In the genomic region with DNA sequence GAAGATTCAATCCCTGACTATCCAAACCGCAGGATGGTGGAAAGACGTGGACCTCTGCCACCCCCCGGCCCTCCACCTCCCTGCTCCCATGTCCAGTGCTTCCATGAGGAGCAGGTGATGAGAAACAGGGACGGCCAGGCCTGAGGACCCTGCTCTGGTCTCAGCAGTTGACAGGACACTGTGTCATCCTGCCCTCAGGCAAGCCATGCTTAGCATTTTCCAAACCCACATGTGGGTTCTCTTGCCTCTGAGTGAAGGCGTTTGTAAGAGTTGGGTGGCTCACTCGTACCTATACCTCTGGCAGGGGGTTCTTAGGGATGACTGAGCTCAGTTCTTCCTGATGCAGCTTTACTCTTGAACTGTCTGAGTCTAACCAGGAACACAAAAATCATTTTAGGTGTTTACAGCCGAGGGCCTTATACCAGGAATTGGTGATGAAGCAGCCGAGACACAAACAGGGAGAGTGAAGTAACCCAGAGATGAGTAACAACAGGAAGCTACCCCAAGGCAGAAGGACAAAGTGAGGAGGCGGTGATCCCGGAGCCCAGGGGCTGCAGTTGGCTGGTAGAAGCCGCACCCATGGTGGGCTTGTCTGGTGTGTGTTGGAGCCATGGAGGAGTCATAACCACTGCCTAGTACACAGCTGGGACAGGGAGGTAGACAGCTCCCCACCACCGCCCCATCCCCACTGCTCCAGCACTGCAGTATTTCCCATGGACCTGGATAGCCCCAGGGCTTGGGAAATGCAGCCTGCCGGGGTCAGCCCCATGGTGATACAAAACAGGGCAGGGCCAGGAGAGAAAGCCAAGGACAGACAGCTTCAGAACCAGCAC, we compare ENCODE assay signal across 14 cellular contexts. TPM values are rescaled to one million over a fixed set of nuclear protein-coding genes. Genes with fewer than 3 reads are reported as not detected.
DNase-seq lines count a peak whose midpoint lies in the region; ATAC-seq, FAIRE-seq and TF ChIP-seq lines count a peak whose summit lies in the region.
"Had no signal": no experiment of that assay in that cellular context is flagged by ENCODE, and none has a peak within 500 bp of the region (broad histone marks: within the 10 kb centered on the region; RNA-seq: fewer than 3 reads in every experiment).

No MANE protein-coding gene starts in this region.

- intact Hi-C loops in right cardiac atrium (cut with DNase I) = no loop called here
- intact Hi-C loops in left ventricle myocardium inferior (cut with micrococcal nuclease) = no loop called here
- intact Hi-C loops in upper lobe of right lung (cut with DNase I) = no loop called here
- intact Hi-C loops in transverse colon (cut with DNase I; ENCODE audit: low total_unique reads) = no loop called here

- dilution Hi-C loops in keratinocyte (cut with MboI; ENCODE audit: extremely low pct_ligation_motif_present, low sequenced_read_pairs) = no loop called here

- no peaks in the 10 kb centered on the region for H3K9me1 ChIP-seq in keratinocyte (ENCODE audit: control insufficient read depth, extremely low read depth, insufficient read depth, low read length)

- H2AFZ ChIP-seq in keratinocyte (ENCODE audit: control insufficient read depth, low read length) = no peak overlapping the region

- H3K4me1 ChIP-seq in right cardiac atrium (ENCODE audit: control insufficient read depth, insufficient read depth, low read length) (peaks cover 12% of the 10 kb centered on the region), left ventricle myocardium inferior (peaks cover 33% of the 10 kb centered on the region), keratinocyte (ENCODE audit: control insufficient read depth, extremely low read depth, insufficient read depth, low read length) (peaks cover 19% of the 10 kb centered on the region), upper lobe of right lung (peaks cover 18% of the 10 kb centered on the region), transverse colon (peaks cover 0 to 9% (median 1%) of the 10 kb centered on the region in 4 donors)

- H4K20me1 ChIP-seq in keratinocyte (ENCODE audit: control insufficient read depth, extremely low read depth, insufficient read depth, low read length) = no peaks in the 10 kb centered on the region

- H3K36me3 ChIP-seq in left ventricle myocardium inferior (no peaks in the 10 kb centered on the region), keratinocyte (ENCODE audit: control insufficient read depth in 2 of 2, extremely low read depth in 1 of 2, insufficient read depth in 2 of 2, low read length in 2 of 2) (no peaks in the 10 kb centered on the region), upper lobe of right lung (no peaks in the 10 kb centered on the region), transverse colon (no peaks in the 10 kb centered on the region)

- H3K4me2 ChIP-seq in keratinocyte (ENCODE audit: control insufficient read depth, extremely low read depth, insufficient read depth, low read depth, low read length) = no peak overlapping the region

- no peaks in the 10 kb centered on the region for H3K9me3 ChIP-seq in right cardiac atrium (ENCODE audit: control insufficient read depth, low read length)
- H3K9me3 ChIP-seq in left ventricle myocardium inferior (replicated peaks) = no peaks in the 10 kb centered on the region
- peaks cover 3% of the 10 kb centered on the region for H3K9me3 ChIP-seq in keratinocyte (ENCODE audit: control insufficient read depth, low read depth, low read length)
- no peaks in the 10 kb centered on the region for H3K9me3 ChIP-seq in upper lobe of right lung
- peaks cover 0 to 5% of the 10 kb centered on the region in 2 donors for H3K9me3 ChIP-seq in transverse colon

- WGBS in right cardiac atrium = 62% methylated on average over 13 of the region's 13 CpGs
- WGBS in transverse colon (ENCODE audit: low coverage in 1 of 2), 2 donors = 55 to 73% methylated on average over 4 to 13 of the region's 13 CpGs

- FAIRE-seq in keratinocyte (lab: Jason Lieb, UNC) = peak; percentile 78

- no peaks in the 10 kb centered on the region for H3K79me2 ChIP-seq in keratinocyte (ENCODE audit: control insufficient read depth, insufficient read depth, low read length)

- H3K9ac ChIP-seq in keratinocyte (ENCODE audit: control insufficient read depth, extremely low read depth, insufficient read depth, low read length) = no peak overlapping the region

- in situ Hi-C loops in transverse colon (cut with MboI; ENCODE audit: low pct_ligation_motif_present in 1 of 4, low pct_unique_long_range_greater_than_20kb in 1 of 4, low sequenced_read_pairs in 3 of 4) = no loop called here

- H3K27ac ChIP-seq in right cardiac atrium (ENCODE audit: low read length) = no peak overlapping the region
- H3K27ac ChIP-seq in left ventricle myocardium inferior (replicated peaks) = no peak overlapping the region
- no peak overlapping the region for H3K27ac ChIP-seq in keratinocyte (ENCODE audit: control insufficient read depth, insufficient read depth, low read length)
- no peak overlapping the region for H3K27ac ChIP-seq in upper lobe of right lung
- peak overlapping the region in 1 of 4 donors; percentile 31 for H3K27ac ChIP-seq in transverse colon

- no peaks in the 10 kb centered on the region for H3K27me3 ChIP-seq in right cardiac atrium (ENCODE audit: control insufficient read depth, insufficient read depth)
- no peaks in the 10 kb centered on the region for H3K27me3 ChIP-seq in left ventricle myocardium inferior (ENCODE audit: low read depth)
- peaks cover 1% of the 10 kb centered on the region for H3K27me3 ChIP-seq in keratinocyte (ENCODE audit: control insufficient read depth, extremely low read depth, insufficient read depth, low read length)
- H3K27me3 ChIP-seq in upper lobe of right lung = no peaks in the 10 kb centered on the region
- H3K27me3 ChIP-seq in transverse colon = no peaks in the 10 kb centered on the region

- DNase-seq in right cardiac atrium = no peak
- no peak for DNase-seq in left ventricle myocardium inferior
- DNase-seq in amniotic epithelial cell (ENCODE audit: low read depth) = peak; percentile 83
- peak; percentile 50 for DNase-seq in keratinocyte (ENCODE audit: low read depth, low spot score)
- DNase-seq in upper lobe of right lung = no peak
- DNase-seq in transverse colon = no peak
- no peak for DNase-seq in T-helper 2 cell
- DNase-seq: ACHN; activated CD4-positive, alpha-beta T cell treated with anti-CD3 and anti-CD28 coated beads for 4 hours; activated naive CD8-positive, alpha-beta T cell treated with anti-CD3 and anti-CD28 coated beads for 36 hours; NCI-H2171 treated with DMSO at 0.1 percent for 48 hours had no signal

- no peak for TF ChIP-seq POLR2A in transverse colon (IDR thresholded peaks at IDR 0.05)

- H3K4me3 ChIP-seq in right cardiac atrium (ENCODE audit: low read length) (no peak overlapping the region), left ventricle myocardium inferior (no peak overlapping the region), keratinocyte (ENCODE audit: control insufficient read depth in 2 of 3, extremely low read depth in 1 of 3, insufficient read depth in 2 of 3, low read depth in 1 of 3, low read length in 3 of 3) (no peak overlapping the region), upper lobe of right lung (no peak overlapping the region), transverse colon (no peak overlapping the region)

- no peak for TF ChIP-seq EP300 in transverse colon (IDR thresholded peaks at IDR 0.05; ENCODE audit: low read depth)

- no peak for TF ChIP-seq CTCF in left ventricle myocardium inferior (IDR thresholded peaks at IDR 0.05; ENCODE audit: borderline replicate concordance)
- no peak for TF ChIP-seq CTCF in keratinocyte (optimal IDR thresholded peaks at IDR 0.05 in 1 of 3, IDR thresholded peaks at IDR 0.05 in 1 of 3, conservative IDR thresholded peaks at IDR 0.05 in 1 of 3; ENCODE audit: extremely low read depth in 1 of 3, insufficient read depth in 2 of 3, low read length in 3 of 3)
- no peak for TF ChIP-seq CTCF in upper lobe of right lung (IDR thresholded peaks at IDR 0.05)
- no peak for TF ChIP-seq CTCF in transverse colon (IDR thresholded peaks at IDR 0.05)

- peak; percentile 7 to 13 for ATAC-seq in right cardiac atrium
- ATAC-seq in upper lobe of right lung = peak; percentile 69
- ATAC-seq in GM21526 (IDR thresholded peaks at IDR 0.05; ENCODE audit: low FRiP score, unreplicated experiment) = no peak

RNA-seq across cellular contexts. Expression of a gene that starts 21.4 kb away (rescaled TPM):
- not detected for total RNA-seq in right cardiac atrium
- 0.07 TPM for polyA plus RNA-seq in right cardiac atrium
- not detected for total RNA-seq in left ventricle myocardium inferior
- polyA plus RNA-seq in keratinocyte = not detected in 3 replicates
- polyA plus RNA-seq in keratinocyte (2011; ENCODE audit: low read depth) = not detected
- polyA plus RNA-seq in keratinocyte (2011; cell fraction: cytosol; rRNA removed) = not detected in 2 replicates
- polyA plus RNA-seq in keratinocyte (2011; cell fraction: nucleus; rRNA removed) = not detected in 2 replicates
- polyA plus RNA-seq in keratinocyte (2012; ENCODE audit: low replicate concordance) = 0.06 TPM in 1 of 2 replicates, not detected in the other
- polyA minus RNA-seq in keratinocyte = 0.85 TPM in 1 of 3 replicates, not detected in the others
- not detected for polyA minus RNA-seq in keratinocyte (2011; cell fraction: cytosol; rRNA and poly(A)+ RNA removed)
- polyA minus RNA-seq in keratinocyte (2011; cell fraction: nucleus; rRNA and poly(A)+ RNA removed) = not detected in 2 replicates
- not detected for total RNA-seq in upper lobe of right lung
- total RNA-seq in transverse colon = not detected
- total RNA-seq: activated naive CD8-positive, alpha-beta T cell treated with anti-CD3 and anti-CD28 coated beads for 36 hours; occipital lobe; SK-MEL-5 had no signal

RNA-seq across cellular contexts. Expression of a gene that starts 26.7 kb away (rescaled TPM):
- total RNA-seq in right cardiac atrium (10 to 100 TPM; 14.8 to 26.3 (median 22.5) TPM), left ventricle myocardium inferior (16.4 TPM), upper lobe of right lung (4.1 TPM), transverse colon (1 to 10 TPM in 2 of 4 donors, not detected in 2; 1.3 to 5.6 TPM)
- polyA plus RNA-seq in right cardiac atrium (32.9 TPM), keratinocyte (0.07 to 0.10 TPM (median 0.09 TPM) in 3 replicates)
- 0.31 TPM for polyA plus RNA-seq in keratinocyte (2011; ENCODE audit: low read depth)
- 0.06 TPM in 1 of 2 replicates, not detected in the other for polyA plus RNA-seq in keratinocyte (2011; cell fraction: cytosol; rRNA removed)
- 0.11 and 0.17 TPM in 2 replicates for polyA plus RNA-seq in keratinocyte (2011; cell fraction: nucleus; rRNA removed)
- polyA plus RNA-seq in keratinocyte (2012; ENCODE audit: low replicate concordance) = 0.28 TPM in 1 of 2 replicates, not detected in the other
- not detected in 3 replicates for polyA minus RNA-seq in keratinocyte
- not detected for polyA minus RNA-seq in keratinocyte (2011; cell fraction: cytosol; rRNA and poly(A)+ RNA removed)
- 0.39 TPM in 1 of 2 replicates, not detected in the other for polyA minus RNA-seq in keratinocyte (2011; cell fraction: nucleus; rRNA and poly(A)+ RNA removed)
- total RNA-seq: activated naive CD8-positive, alpha-beta T cell treated with anti-CD3 and anti-CD28 coated beads for 36 hours had no signal

RNA-seq across cellular contexts. Expression of a gene that starts 32.3 kb away (rescaled TPM):
- total RNA-seq in right cardiac atrium (1 to 10 TPM in 3 of 4 donors, not detected in 1; 1.1 to 2.0 (median 1.3) TPM), left ventricle myocardium inferior (not detected), upper lobe of right lung (85.1 TPM), transverse colon (10 to 100 TPM in 1 of 4 donors, 1 to 10 TPM in 1, not detected in 2; 2.9 to 23.2 TPM)
- polyA plus RNA-seq in right cardiac atrium (4.9 TPM), keratinocyte (0.11 to 1.2 TPM (median 0.20 TPM) in 3 replicates)
- polyA plus RNA-seq in keratinocyte (2011; ENCODE audit: low read depth) = 0.52 TPM
- 0.29 and 0.34 TPM in 2 replicates for polyA plus RNA-seq in keratinocyte (2011; cell fraction: cytosol; rRNA removed)
- polyA plus RNA-seq in keratinocyte (2011; cell fraction: nucleus; rRNA removed) = 2.7 and 4.2 TPM in 2 replicates
- 3.2 TPM in 1 of 2 replicates, not detected in the other for polyA plus RNA-seq in keratinocyte (2012; ENCODE audit: low replicate concordance)
- 1.5 TPM in 1 of 3 replicates, not detected in the others for polyA minus RNA-seq in keratinocyte
- not detected for polyA minus RNA-seq in keratinocyte (2011; cell fraction: cytosol; rRNA and poly(A)+ RNA removed)
- polyA minus RNA-seq in keratinocyte (2011; cell fraction: nucleus; rRNA and poly(A)+ RNA removed) = 1.4 and 1.7 TPM in 2 replicates
- total RNA-seq: activated naive CD8-positive, alpha-beta T cell treated with anti-CD3 and anti-CD28 coated beads for 36 hours had no signal

Comparison
In these comparisons a context has a peak if more than half of its experiments do, and no peak if none do; other contexts are left out.
1. DNase-seq: peak in amniotic epithelial cell (single experiment) and keratinocyte (single experiment); none in right cardiac atrium (0 of 3), left ventricle myocardium inferior (single experiment), upper lobe of right lung (single experiment), transverse colon (single experiment) and T-helper 2 cell (0 of 5).